Comparison of ENCODE assay signal across 8 cellular contexts in the genomic region with DNA sequence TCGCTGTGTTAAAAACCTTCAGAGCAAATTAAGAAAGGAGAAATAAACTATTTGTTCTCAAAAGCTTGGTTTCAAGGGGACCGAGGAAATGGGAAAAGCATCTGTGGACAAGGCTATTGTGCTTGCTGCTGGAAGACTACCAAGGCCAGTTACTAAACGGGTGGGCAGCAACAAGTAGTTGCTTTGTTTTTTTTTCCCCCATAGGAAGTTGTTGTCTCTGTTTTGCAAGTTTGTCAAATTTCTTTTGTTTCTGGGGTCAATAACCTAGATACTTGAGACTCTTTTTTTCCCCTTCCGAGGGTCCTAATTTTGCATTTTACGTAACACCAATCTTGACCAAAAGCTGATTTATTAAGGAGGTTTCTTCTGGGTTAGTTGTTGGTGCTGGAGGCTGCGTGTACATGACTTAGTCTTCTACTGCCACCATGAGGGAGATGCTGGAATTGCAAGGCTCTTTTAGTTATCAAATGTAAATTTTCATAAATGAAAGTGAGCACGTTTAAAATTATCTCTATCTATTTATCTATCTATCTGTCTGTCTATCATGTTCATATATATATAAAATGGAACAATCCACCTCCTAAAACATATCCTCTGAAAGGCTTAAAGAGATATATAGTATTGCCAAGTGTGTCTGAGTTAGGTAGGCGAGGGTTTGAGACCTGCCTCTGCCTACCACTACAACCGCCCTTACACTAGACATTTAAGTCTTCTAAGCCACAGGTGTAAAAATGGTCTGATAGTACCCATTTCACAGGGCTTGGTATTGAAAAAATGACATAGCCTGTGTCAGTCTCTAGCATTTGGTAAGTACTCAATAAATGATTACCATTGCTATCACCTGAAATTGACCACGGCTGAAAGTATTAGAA.
DNase-seq lines count a peak whose midpoint lies in the region; ATAC-seq and TF ChIP-seq lines count a peak whose summit lies in the region.

No MANE protein-coding gene starts in this region.

- POLR2A ChIA-PET in GM10248 (lab: Yijun Ruan, JAX): no interaction called here

- 26% methylated on average over 10 of the region's 10 CpGs for WGBS in right cardiac atrium

- TF ChIP-seq CTCF in GM10248 (IDR thresholded peaks at IDR 0.05; ENCODE audit: control extremely low read depth, extremely low read depth, low read depth, missing control alignments): peak; percentile 87

- H3K27ac ChIP-seq in right cardiac atrium (ENCODE audit: low read length) (no peak overlapping the region), skeletal muscle tissue (ENCODE audit: low read depth, low read length) (peak overlapping the region; percentile 23)

- ATAC-seq in right cardiac atrium (peak; percentile 84 to 86), GM21717 (IDR thresholded peaks at IDR 0.05; ENCODE audit: unreplicated experiment) (no peak)

- intact Hi-C loops in right cardiac atrium (cut with DNase I): loop anchor here (2.0 to 10.0 kb wide), 6 partner anchors 70 to 317 kb away; a partner anchor contains a TSS

- H3K9me3 ChIP-seq in right cardiac atrium (ENCODE audit: control insufficient read depth, low read length) (no peaks in the 10 kb centered on the region), skeletal muscle tissue (ENCODE audit: control insufficient read depth in 3 of 3, low read length in 3 of 3) (no peaks in the 10 kb centered on the region), MG63 (no peaks in the 10 kb centered on the region)

- peaks cover 8% of the 10 kb centered on the region for H3K4me1 ChIP-seq in right cardiac atrium (ENCODE audit: control insufficient read depth, insufficient read depth, low read length)
- peaks cover 0 to 7% (median 3%) of the 10 kb centered on the region in 3 donors for H3K4me1 ChIP-seq in skeletal muscle tissue (ENCODE audit: control insufficient read depth in 3 of 3, insufficient read depth in 3 of 3, low read length in 3 of 3)

- H3K27me3 ChIP-seq in right cardiac atrium (ENCODE audit: control insufficient read depth, insufficient read depth): no peaks in the 10 kb centered on the region
- no peaks in the 10 kb centered on the region for H3K27me3 ChIP-seq in skeletal muscle tissue (ENCODE audit: control insufficient read depth in 3 of 3, insufficient read depth in 3 of 3, low read length in 3 of 3)
- H3K27me3 ChIP-seq in MG63: no peaks in the 10 kb centered on the region

- H3K9ac ChIP-seq in skeletal muscle tissue (ENCODE audit: low read depth in 1 of 3, low read length in 3 of 3): peak overlapping the region in 2 of 3 donors; percentile 3 to 27

- H3K36me3 ChIP-seq in skeletal muscle tissue (ENCODE audit: control insufficient read depth in 3 of 3, insufficient read depth in 3 of 3, low read length in 3 of 3): no peaks in the 10 kb centered on the region
- no peaks in the 10 kb centered on the region for H3K36me3 ChIP-seq in MG63

- H3K4me3 ChIP-seq in right cardiac atrium (ENCODE audit: low read length) (peak overlapping the region; percentile 20), skeletal muscle tissue (ENCODE audit: low read length in 3 of 3) (peak overlapping the region in 1 of 3 donors; percentile 38), MG63 (no peak overlapping the region)

- DNase-seq in GM10248 (ENCODE audit: extremely low spot score) (peak; percentile 22), NCI-H1105 (lab: John Stamatoyannopoulos, UW) (peak; percentile 37), SKM-1 treated with dmso at 0.1 percent for 144 hours (lab: John Stamatoyannopoulos, UW; ENCODE audit: unreplicated experiment) (peak; percentile 53), amygdala (lab: John Stamatoyannopoulos, UW) (peak in 37 of 56 donors; percentile 2 to 93 (median 41)), right cardiac atrium (peak in 2 of 3 donors; percentile 48 to 50), MG63 (no peak)

- CTCF ChIA-PET in GM10248 (lab: Yijun Ruan, JAX): interaction anchor here (0.6 to 9.2 kb wide), 37 partner anchors 10 to 760 kb away, joined by 3 to 161 read pairs (median 3); no protein-coding TSS in a partner anchor
